In the genomic region with DNA sequence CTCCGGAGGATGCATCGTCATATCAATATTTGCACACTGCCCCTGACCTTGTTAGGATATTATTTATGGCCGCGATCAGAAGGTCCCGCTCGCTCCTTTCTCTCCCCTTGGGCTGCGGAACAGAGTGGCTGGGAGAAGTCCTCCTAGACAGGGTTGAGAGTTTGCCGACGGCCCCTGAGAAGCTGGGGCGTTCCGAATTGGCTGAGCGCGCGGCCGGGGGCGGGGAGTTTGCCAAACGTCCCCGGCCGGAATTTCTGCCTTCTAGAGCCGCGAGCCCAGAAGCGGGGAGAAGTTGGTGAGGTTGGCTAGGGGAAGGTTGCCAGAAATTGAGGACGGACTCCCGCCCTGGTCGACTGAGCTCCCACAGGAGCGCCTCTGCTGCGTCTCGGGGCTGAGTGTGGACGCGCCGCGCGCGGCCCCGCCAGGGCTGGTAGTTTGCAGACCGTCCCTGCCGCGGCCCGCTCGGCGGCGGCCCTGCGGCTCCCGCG, we compare ENCODE assay signal across 8 cellular contexts.
A peak's percentile ranks its signal among the peaks of the same experiment; 100 is the strongest.
DNase-seq lines count a peak whose midpoint lies in the region; TF ChIP-seq lines count a peak whose summit lies in the region.

No MANE protein-coding gene starts in this region.

- peaks cover 41% of the 10 kb centered on the region for H3K79me2 ChIP-seq in neural progenitor cell (ENCODE audit: low read depth)

- H3F3A ChIP-seq in neural progenitor cell (ENCODE audit: low read depth) = no peaks in the 10 kb centered on the region

- DNase-seq in H4 (ENCODE audit: low spot score) (peak; percentile 82), LNCaP clone FGC (ENCODE audit: low read depth) (peak; percentile 87), SHP77 treated with DMSO at 0.1 percent for 48 hours (lab: John Stamatoyannopoulos, UW) (peak; percentile 89), activated gamma-delta T cell treated with Interleukin-2 at 50 U/mL for 16 hours (peak; percentile 73), foreskin fibroblast (peak; percentile 93 to 97), neural progenitor cell (ENCODE audit: low spot score) (peak; percentile 94), stromal cell of bone marrow (ENCODE audit: low read depth) (peak; percentile 91)

- no peak overlapping the region for H3K27ac ChIP-seq in neural progenitor cell

- H3K4me1 ChIP-seq in ES-I3 (ENCODE audit: insufficient read depth, low read length) (peaks cover 25% of the 10 kb centered on the region), neural progenitor cell (peaks cover 12% of the 10 kb centered on the region)

- H3K27me3 Mint-ChIP-seq in neural progenitor cell (ENCODE audit: insufficient read depth, low read depth) = peaks cover 8% of the 10 kb centered on the region

- no peaks in the 10 kb centered on the region for H3K9me3 Mint-ChIP-seq in neural progenitor cell

- H3K36me3 ChIP-seq in ES-I3 (ENCODE audit: insufficient read depth, low read length) (no peaks in the 10 kb centered on the region), neural progenitor cell (no peaks in the 10 kb centered on the region)

- peak overlapping the region; percentile 52 for H2AFZ ChIP-seq in neural progenitor cell (replicated peaks)

- H3K4me3 ChIP-seq in LNCaP clone FGC (ENCODE audit: low read depth, low read length) (peak overlapping the region; percentile 79), foreskin fibroblast (ENCODE audit: low read depth in 1 of 2, low read length in 2 of 2) (peak overlapping the region; percentile 64 to 75), neural progenitor cell (peak overlapping the region; percentile 88)

- H3K27me3 ChIP-seq in neural progenitor cell = peaks cover 10% of the 10 kb centered on the region

- H3K4me2 ChIP-seq in neural progenitor cell = peak overlapping the region; percentile 91

- peak overlapping the region; percentile 97 for H3K4me3 Mint-ChIP-seq in neural progenitor cell

- peaks cover 34% of the 10 kb centered on the region for H4K20me1 ChIP-seq in neural progenitor cell (ENCODE audit: low read depth)

- H3K27ac Mint-ChIP-seq in neural progenitor cell = peak overlapping the region; percentile 97

- no peaks in the 10 kb centered on the region for H3K36me3 Mint-ChIP-seq in neural progenitor cell

- peaks cover 35% of the 10 kb centered on the region for H3K4me1 Mint-ChIP-seq in neural progenitor cell

- TF ChIP-seq CTCF in LNCaP clone FGC (IDR thresholded peaks at IDR 0.05; ENCODE audit: control insufficient read depth, extremely low read depth, insufficient read depth) = no peak
- TF ChIP-seq CTCF in foreskin fibroblast (IDR thresholded peaks at IDR 0.05; ENCODE audit: low read depth, low read length) = no peak
- no peak for TF ChIP-seq CTCF in neural progenitor cell (IDR thresholded peaks at IDR 0.05)

- H3K9me3 ChIP-seq in ES-I3 (ENCODE audit: control insufficient read depth, insufficient read depth, low read length) (no peaks in the 10 kb centered on the region), neural progenitor cell (ENCODE audit: low read depth) (no peaks in the 10 kb centered on the region)

- H3K9ac ChIP-seq in ES-I3 (ENCODE audit: low read depth, low read length) (peak overlapping the region; percentile 66), neural progenitor cell (no peak overlapping the region)
